Comparison of ENCODE assay signal across 24 cellular contexts in genomic region chr21:27799861-27800260, GRCh38.
"Had no signal": no experiment of that assay in that cellular context is flagged by ENCODE, and none has a peak within 500 bp of the region (broad histone marks: within the 10 kb centered on the region; RNA-seq: fewer than 3 reads in every experiment).

No MANE protein-coding gene starts in this region.

- H3K27me3 Mint-ChIP-seq: progenitor cell of endocrine pancreas had no signal

- H3K4me3 Mint-ChIP-seq: natural killer cell; neural progenitor cell; stimulated activated effector memory CD8-positive, alpha-beta T cell treated with anti-CD3 and anti-CD28 coated beads, Interleukin-12 subunit alpha, Interleukin-12 subunit beta, amount 100 ng/mL, for 72 hours had no signal

- H3K9me3 Mint-ChIP-seq: natural killer cell; neural progenitor cell; stimulated activated effector memory CD8-positive, alpha-beta T cell treated with anti-CD3 and anti-CD28 coated beads, Interleukin-12 subunit alpha, Interleukin-12 subunit beta, amount 100 ng/mL, for 72 hours had no signal

- H3K4me3 ChIP-seq: colonic mucosa, gastroesophageal sphincter, left ventricle myocardium inferior, lung, neural progenitor cell, pancreas, suprapubic skin, thyroid gland, upper lobe of left lung, vagina had no signal

- H3K36me3 ChIP-seq: colonic mucosa, esophagus squamous epithelium, gastroesophageal sphincter, left ventricle myocardium inferior, neural progenitor cell, pancreas, suprapubic skin, thyroid gland, upper lobe of left lung, vagina had no signal

- H3K4me1 Mint-ChIP-seq: stimulated activated effector memory CD8-positive, alpha-beta T cell treated with anti-CD3 and anti-CD28 coated beads, Interleukin-12 subunit alpha, Interleukin-12 subunit beta, amount 100 ng/mL, for 72 hours had no signal

- H2AFZ ChIP-seq: neural progenitor cell had no signal

- H3K27ac ChIP-seq: colonic mucosa, esophagus squamous epithelium, gastroesophageal sphincter, left ventricle myocardium inferior, neural progenitor cell, pancreas, suprapubic skin, thyroid gland, upper lobe of left lung, vagina had no signal

- H3K9me3 ChIP-seq: colonic mucosa, esophagus squamous epithelium, gastroesophageal sphincter, left ventricle myocardium inferior, pancreas, suprapubic skin, thyroid gland, upper lobe of left lung, vagina had no signal

- H3K4me1 ChIP-seq: colonic mucosa, pancreas, suprapubic skin, thyroid gland, upper lobe of left lung, vagina had no signal

- H3K27me3 ChIP-seq: colonic mucosa, esophagus squamous epithelium, gastroesophageal sphincter, neural progenitor cell, suprapubic skin, thyroid gland, upper lobe of left lung, vagina had no signal

- H3K4me2 ChIP-seq: neural progenitor cell had no signal

- H3K9ac ChIP-seq: neural progenitor cell had no signal

- DNase-seq: colonic mucosa; dermis blood vessel endothelial cell; esophagus squamous epithelium; foreskin fibroblast; glutamatergic neuron; left cardiac atrium; left ventricle myocardium inferior; mesendoderm; natural killer cell; nucleus accumbens; pancreas; right cardiac atrium; stimulated activated CD4-positive, alpha-beta T cell treated with anti-CD3 and anti-CD28 coated beads, Interleukin-4, amount 100 ng/mL, for 1 hour; stimulated activated CD8-positive, alpha-beta memory T cell treated with anti-CD3 and anti-CD28 coated beads, Interleukin-4, amount 100 ng/mL, for 48 hours; stimulated activated naive CD8-positive, alpha-beta T cell treated with anti-CD3 and anti-CD28 coated beads, Interleukin-15, Interleukin-2, amounts not matched to agents 100 U/mL and 50 U/mL, for 24 hours; thyroid gland; upper lobe of left lung had no signal

- H3K36me3 Mint-ChIP-seq: natural killer cell; neural progenitor cell; stimulated activated effector memory CD8-positive, alpha-beta T cell treated with anti-CD3 and anti-CD28 coated beads, Interleukin-12 subunit alpha, Interleukin-12 subunit beta, amount 100 ng/mL, for 72 hours had no signal

- ATAC-seq: gastroesophageal sphincter; left cardiac atrium; natural killer cell; pancreas; right cardiac atrium; stimulated activated effector memory CD8-positive, alpha-beta T cell treated with anti-CD3 and anti-CD28 coated beads, Interleukin-12 subunit alpha, Interleukin-12 subunit beta, amount 100 ng/mL, for 72 hours; stimulated activated naive CD8-positive, alpha-beta T cell treated with anti-CD3 and anti-CD28 coated beads, Interleukin-15, Interleukin-2, amounts not matched to agents 100 U/mL and 50 U/mL, for 24 hours had no signal
